In genomic region chr20:50704039-50704438, GRCh38 we compare ENCODE assay signal across 10 cellular contexts. TPM values are rescaled to one million over a fixed set of nuclear protein-coding genes. Genes with fewer than 3 reads are reported as not detected.
DNase-seq lines count a peak whose midpoint lies in the region; ATAC-seq, FAIRE-seq and TF ChIP-seq lines count a peak whose summit lies in the region.
"Not testable (repeated sequence)": the region's sequence is repeated elsewhere in the genome, so short reads cannot be mapped to it uniquely, and the experiment has no call there.
"Had no signal": no experiment of that assay in that cellular context is flagged by ENCODE, and none has a peak within 500 bp of the region (broad histone marks: within the 10 kb centered on the region; RNA-seq: fewer than 3 reads in every experiment).

No MANE protein-coding gene starts in this region.

- not testable (repeated sequence) for TF ChIP-seq CTCF in Caco-2 (IDR thresholded peaks at IDR 0.05; ENCODE audit: insufficient read depth in 1 of 2, low read depth in 1 of 2, low read length in 1 of 2, severe bottlenecking in 1 of 2, unreplicated experiment in 1 of 2); Calu3 (IDR thresholded peaks at IDR 0.05; ENCODE audit: unreplicated experiment); Panc1 (IDR thresholded peaks at IDR 0.05); H1 (IDR thresholded peaks at IDR 0.05; ENCODE audit: control extremely low read depth in 1 of 3, insufficient read depth in 1 of 3, low read depth in 1 of 3, low read length in 3 of 3)

- H3K18ac ChIP-seq in H1 (ENCODE audit: extremely low read depth, low read length) = not testable (repeated sequence)

- TF ChIP-seq EP300 in H1 (IDR thresholded peaks at IDR 0.05; ENCODE audit: borderline replicate concordance in 1 of 2, low read depth in 2 of 2, low read length in 2 of 2) = not testable (repeated sequence)

- not testable (repeated sequence) for H2BK12ac ChIP-seq in H1 (ENCODE audit: low read depth, low read length)

- not testable (repeated sequence) for H3K27me3 ChIP-seq in Caco-2 (replicated peaks; ENCODE audit: control insufficient read depth, insufficient read depth, low read length); Panc1 (ENCODE audit: control insufficient read depth, insufficient read depth, low read length); H1 (replicated peaks in 1 of 4; ENCODE audit: control insufficient read depth in 3 of 4, extremely low read depth in 1 of 4, insufficient read depth in 3 of 4, low read length in 3 of 4)

- not testable (repeated sequence) for H2BK15ac ChIP-seq in H1 (ENCODE audit: low read length)

- H3K4me1 Mint-ChIP-seq in Caco-2 (ENCODE audit: low read depth, unreplicated experiment) (peaks cover 62% of the 10 kb centered on the region), Calu3 (ENCODE audit: low read depth, unreplicated experiment) (peaks cover 19% of the 10 kb centered on the region)

- H3K23ac ChIP-seq in H1 (ENCODE audit: insufficient read length) = not testable (repeated sequence)

- H3K9me3 Mint-ChIP-seq in Caco-2 (ENCODE audit: unreplicated experiment); Calu3 (ENCODE audit: low read depth, unreplicated experiment): not testable (repeated sequence)

- TF ChIP-seq POLR2A in H1 (IDR thresholded peaks at IDR 0.05; ENCODE audit: control extremely low read depth in 1 of 2, low read depth in 2 of 2, low read length in 2 of 2) = not testable (repeated sequence)

- not testable (repeated sequence) for H3K23me2 ChIP-seq in H1 (ENCODE audit: low read depth, low read length)

- 83% methylated on average over 6 of the region's 6 CpGs; no CpG with 5 or more reads in 1 of the 2 experiments for WGBS in H1 (ENCODE audit: extremely low coverage in 1 of 2, insufficient coverage in 1 of 2, insufficient read length in 1 of 2, insufficient replicate concordance in 2 of 2, low coverage in 1 of 2, low lambda C conversion rate in 2 of 2, missing lambda C conversion rate in 1 of 2), 2 experiments

- H2BK5ac ChIP-seq in H1 (ENCODE audit: low read depth, low read length) = 0 out of 2 replicates have a peak overlapping the region, but pooled peaks have one; percentile 13

- TF ChIP-seq RAD21 in H1 (IDR thresholded peaks at IDR 0.05 in 1 of 2, conservative IDR thresholded peaks at IDR 0.05 in 1 of 2; ENCODE audit: low read depth in 2 of 2, low read length in 2 of 2) = not testable (repeated sequence)

- H3K27ac Mint-ChIP-seq in Caco-2 (ENCODE audit: unreplicated experiment) = peak overlapping the region; percentile 88
- peak overlapping the region; percentile 27 for H3K27ac Mint-ChIP-seq in Calu3 (ENCODE audit: unreplicated experiment)

- DNase-seq in Caco-2; Calu3; Panc1 (ENCODE audit: low read depth, low spot score); H1 (ENCODE audit: low read depth in 1 of 2, low spot score in 2 of 2): not testable (repeated sequence)

- not testable (repeated sequence) for H3K4me2 ChIP-seq in H1 (ENCODE audit: insufficient read depth in 1 of 2, low read depth in 2 of 2, low read length in 2 of 2)

- not testable (repeated sequence) for H2AK5ac ChIP-seq in H1 (ENCODE audit: low read depth, low read length)

- not testable (repeated sequence) for H3K27me3 Mint-ChIP-seq in Caco-2 (ENCODE audit: insufficient read depth, unreplicated experiment); Calu3 (ENCODE audit: unreplicated experiment)

- not testable (repeated sequence) for H4K8ac ChIP-seq in H1 (ENCODE audit: extremely low read depth, insufficient read depth, low read length)

- not testable (repeated sequence) for H3K9me3 ChIP-seq in Caco-2; Panc1 (ENCODE audit: control insufficient read depth, insufficient read depth, low read depth, low read length); H1 (ENCODE audit: insufficient read depth in 2 of 2, low read depth in 1 of 2, low read length in 1 of 2)

- H3K79me2 ChIP-seq in H1 (ENCODE audit: control insufficient read depth in 1 of 2, insufficient read depth in 2 of 2, low read length in 2 of 2) = not testable (repeated sequence)

- intact Hi-C loops in Caco-2 (cut with micrococcal nuclease; ENCODE audit: unreplicated experiment); Calu3 (cut with micrococcal nuclease; ENCODE audit: unreplicated experiment); Panc1 (cut with micrococcal nuclease; ENCODE audit: unreplicated experiment): not testable (repeated sequence)

- in situ Hi-C loops in Panc1 (cut with HindIII; ENCODE audit: low pct_unique_long_range_greater_than_20kb, low sequenced_read_pairs) = not testable (repeated sequence)

- H2AFZ ChIP-seq in H1 (ENCODE audit: low read length) = not testable (repeated sequence)

- H3K36me3 ChIP-seq in Caco-2 (ENCODE audit: control insufficient read depth, insufficient read depth, low read length); Panc1 (ENCODE audit: control insufficient read depth, insufficient read depth, low read length); H1 (ENCODE audit: control insufficient read depth in 2 of 4, insufficient read depth in 4 of 4, low read length in 3 of 4): not testable (repeated sequence)

- not testable (repeated sequence) for H4K5ac ChIP-seq in H1 (ENCODE audit: insufficient read length, low read depth, low read length)

- H2BK120ac ChIP-seq in H1 (replicated peaks; ENCODE audit: low read depth, low read length) = not testable (repeated sequence)

- not testable (repeated sequence) for ATAC-seq in Panc1

- H2BK20ac ChIP-seq in H1 (ENCODE audit: low read length) = not testable (repeated sequence)

- FAIRE-seq in H1 (lab: Jason Lieb, UNC) = not testable (repeated sequence)

- H3K4me3 ChIP-seq in Caco-2 (ENCODE audit: low read depth, low read length); Panc1 (ENCODE audit: low read depth in 2 of 2, low read length in 2 of 2); H1 (ENCODE audit: extremely low read depth in 1 of 4, insufficient read depth in 2 of 4, low read depth in 3 of 4, low read length in 4 of 4): not testable (repeated sequence)

- POLR2A ChIA-PET in Caco-2 (lab: Charles Lee) = interaction anchor here (0.6 kb wide), 1 partner anchor 36 kb away, joined by 7 read pairs; no protein-coding TSS in a partner anchor
- POLR2A ChIA-PET in Panc1 (lab: Charles Lee) = not testable (repeated sequence)
- POLR2A ChIA-PET in H1 (lab: Charles Lee; ENCODE audit: partially characterized antibody) = interaction anchor here (0.6 to 2.0 kb wide), 3 partner anchors 13 to 196 kb away, joined by 3 to 6 read pairs (median 4); partner anchors contain the start of gene PARD6B

- not testable (repeated sequence) for H4K91ac ChIP-seq in H1 (replicated peaks; ENCODE audit: insufficient read length, low read length)

- not testable (repeated sequence) for H3K9ac ChIP-seq in H1 (replicated peaks in 1 of 4; ENCODE audit: extremely low read depth in 1 of 4, low read depth in 3 of 4, low read length in 3 of 4)

- not testable (repeated sequence) for H3K14ac ChIP-seq in H1 (ENCODE audit: insufficient read length)

- H3K4ac ChIP-seq in H1 (replicated peaks; ENCODE audit: insufficient read length, low read depth, low read length) = not testable (repeated sequence)

- not testable (repeated sequence) for H3K56ac ChIP-seq in H1 (replicated peaks; ENCODE audit: insufficient read length, low read depth, low read length)

- peak overlapping the region; percentile 96 for H3K27ac ChIP-seq in Panc1 (ENCODE audit: low read length)
- H3K27ac ChIP-seq in H1 (ENCODE audit: low read depth, low read length) = not testable (repeated sequence)

- BruUV-seq in Caco-2 (replicated peaks; lab: Mats Ljungman, UMichigan); Calu3 (replicated peaks; lab: Mats Ljungman, UMichigan); Panc1 (replicated peaks; lab: Mats Ljungman, UMichigan): not testable (repeated sequence)

- H3K79me1 ChIP-seq in H1 (ENCODE audit: low read depth, low read length) = not testable (repeated sequence)

- peaks cover 62% of the 10 kb centered on the region for H3K4me1 ChIP-seq in Caco-2
- H3K4me1 ChIP-seq in Panc1 (ENCODE audit: control insufficient read depth, insufficient read depth, low read length) = peaks cover 37% of the 10 kb centered on the region
- H3K4me1 ChIP-seq in H1 (replicated peaks in 1 of 4; ENCODE audit: control insufficient read depth in 3 of 4, insufficient read depth in 4 of 4, low read length in 3 of 4) = not testable (repeated sequence)

- H3K4me3 Mint-ChIP-seq in Caco-2 (ENCODE audit: unreplicated experiment); Calu3 (ENCODE audit: low read depth, unreplicated experiment): not testable (repeated sequence)

- CTCF ChIA-PET in Caco-2 (lab: Charles Lee) = interaction anchor here (1.2 kb wide), 1 partner anchor 9 kb away, joined by 3 read pairs; no protein-coding TSS in a partner anchor
- CTCF ChIA-PET in Calu3 (lab: Charles Lee) = interaction anchor here (0.6 to 0.7 kb wide), 2 partner anchors 10 to 14 kb away, joined by 3 to 4 read pairs; no protein-coding TSS in a partner anchor
- CTCF ChIA-PET in Panc1 (lab: Charles Lee) = interaction anchor here (0.5 to 0.6 kb wide), 2 partner anchors 24 to 34 kb away, joined by 5 to 10 read pairs; no protein-coding TSS in a partner anchor
- CTCF ChIA-PET in H1 (lab: Charles Lee; ENCODE audit: partially characterized antibody) = interaction anchor here (0.6 to 3.9 kb wide), 8 partner anchors 10 to 77 kb away, joined by 3 to 21 read pairs (median 4); no protein-coding TSS in a partner anchor

- not testable (repeated sequence) for H4K20me1 ChIP-seq in H1 (replicated peaks in 1 of 2; ENCODE audit: control insufficient read depth in 1 of 2, insufficient read depth in 2 of 2, low read length in 2 of 2)

- H3K36me3 Mint-ChIP-seq in Caco-2 (ENCODE audit: insufficient read depth, unreplicated experiment) = not testable (repeated sequence)
- H3K36me3 Mint-ChIP-seq in Calu3 (ENCODE audit: insufficient read depth, unreplicated experiment) = peaks cover 10% of the 10 kb centered on the region

RNA-seq across cellular contexts. Expression of gene RIPOR3, which starts 12.7 kb away (rescaled TPM):
- total RNA-seq in Caco-2 (2022) (0.18 and 0.67 TPM in 2 replicates), Calu3 (2022) (2.8 and 4.0 TPM in 2 replicates), Panc1 (2021; ENCODE audit: unreplicated experiment) (92.5 TPM)
- polyA plus RNA-seq in Panc1 (2012; ENCODE audit: insufficient read length) = 97.9 TPM
- 4.5 and 4.7 TPM in 2 replicates for total RNA-seq in H1 (2021; fragmentation: NEBNext Ultra II Directional; extraction: Animal tissue kit (Norgen Biotek cat#: 25700))
- 3.6 and 5.6 TPM in 2 replicates for polyA plus RNA-seq in H1 (2011; rRNA removed)
- polyA plus RNA-seq in H1 (2011; cell fraction: cytosol; rRNA removed) = 6.9 TPM
- polyA plus RNA-seq in H1 (2011; cell fraction: nucleus; rRNA removed) = 43.0 TPM
- 5.7 to 7.7 TPM (median 5.9 TPM) in 4 replicates for polyA plus RNA-seq in H1 (2012, experiment 1 of 2)
- polyA plus RNA-seq in H1 (2012, experiment 2 of 2) = 1.6 TPM
- polyA plus RNA-seq in H1 (2013, experiment 1 of 2) = 3.2 TPM
- polyA plus RNA-seq in H1 (2013, experiment 2 of 2) = 2.5 TPM
- 3.3 and 3.8 TPM in 2 replicates for polyA minus RNA-seq in H1 (2011; rRNA and poly(A)+ RNA removed)
- 3.1 TPM for polyA minus RNA-seq in H1 (2011; cell fraction: cytosol; rRNA and poly(A)+ RNA removed)
- polyA minus RNA-seq in H1 (2011; cell fraction: nucleus; rRNA and poly(A)+ RNA removed) = 9.2 TPM
- total RNA-seq: A172; CD4-positive, alpha-beta memory T cell; CD4-positive, alpha-beta T cell; CD8-positive, alpha-beta memory T cell; CD8-positive, alpha-beta T cell had no signal
- polyA plus RNA-seq: CD14-positive monocyte had no signal

RNA-seq across cellular contexts. Expression of gene PARD6B, which starts 27.3 kb away (rescaled TPM):
- total RNA-seq in Caco-2 (2022) (153 and 156 TPM in 2 replicates), Calu3 (2022) (114 and 127 TPM in 2 replicates), Panc1 (2021; ENCODE audit: unreplicated experiment) (132 TPM)
- polyA plus RNA-seq in Panc1 (2012; ENCODE audit: insufficient read length) = 11.2 TPM
- 27.3 and 34.1 TPM in 2 replicates for total RNA-seq in H1 (2021; fragmentation: NEBNext Ultra II Directional; extraction: Animal tissue kit (Norgen Biotek cat#: 25700))
- 3.3 and 5.2 TPM in 2 replicates for polyA plus RNA-seq in H1 (2011; rRNA removed)
- polyA plus RNA-seq in H1 (2011; cell fraction: cytosol; rRNA removed) = 5.0 TPM
- 2.2 TPM for polyA plus RNA-seq in H1 (2011; cell fraction: nucleus; rRNA removed)
- 3.3 to 5.1 TPM (median 3.8 TPM) in 4 replicates for polyA plus RNA-seq in H1 (2012, experiment 1 of 2)
- polyA plus RNA-seq in H1 (2012, experiment 2 of 2) = 1.2 TPM
- 5.8 TPM for polyA plus RNA-seq in H1 (2013, experiment 1 of 2)
- polyA plus RNA-seq in H1 (2013, experiment 2 of 2) = 5.6 TPM
- 12.2 and 13.7 TPM in 2 replicates for polyA minus RNA-seq in H1 (2011; rRNA and poly(A)+ RNA removed)
- 16.4 TPM for polyA minus RNA-seq in H1 (2011; cell fraction: cytosol; rRNA and poly(A)+ RNA removed)
- 6.4 TPM for polyA minus RNA-seq in H1 (2011; cell fraction: nucleus; rRNA and poly(A)+ RNA removed)

Comparison
In these comparisons a context has a peak if more than half of its experiments do, and no peak if none do; other contexts are left out.
1. RNA of gene RIPOR3, which starts 12.7 kb away (total RNA-seq): 92.5 TPM in Panc1 (single experiment); 4.5 to 4.7 TPM in H1, 2.8 to 4.0 TPM in Calu3 and 0.18 to 0.67 TPM in Caco-2; every median in the first group is over 10 times any median in the second.